ENCODE assay signal across 8 cellular contexts in the genomic region with DNA sequence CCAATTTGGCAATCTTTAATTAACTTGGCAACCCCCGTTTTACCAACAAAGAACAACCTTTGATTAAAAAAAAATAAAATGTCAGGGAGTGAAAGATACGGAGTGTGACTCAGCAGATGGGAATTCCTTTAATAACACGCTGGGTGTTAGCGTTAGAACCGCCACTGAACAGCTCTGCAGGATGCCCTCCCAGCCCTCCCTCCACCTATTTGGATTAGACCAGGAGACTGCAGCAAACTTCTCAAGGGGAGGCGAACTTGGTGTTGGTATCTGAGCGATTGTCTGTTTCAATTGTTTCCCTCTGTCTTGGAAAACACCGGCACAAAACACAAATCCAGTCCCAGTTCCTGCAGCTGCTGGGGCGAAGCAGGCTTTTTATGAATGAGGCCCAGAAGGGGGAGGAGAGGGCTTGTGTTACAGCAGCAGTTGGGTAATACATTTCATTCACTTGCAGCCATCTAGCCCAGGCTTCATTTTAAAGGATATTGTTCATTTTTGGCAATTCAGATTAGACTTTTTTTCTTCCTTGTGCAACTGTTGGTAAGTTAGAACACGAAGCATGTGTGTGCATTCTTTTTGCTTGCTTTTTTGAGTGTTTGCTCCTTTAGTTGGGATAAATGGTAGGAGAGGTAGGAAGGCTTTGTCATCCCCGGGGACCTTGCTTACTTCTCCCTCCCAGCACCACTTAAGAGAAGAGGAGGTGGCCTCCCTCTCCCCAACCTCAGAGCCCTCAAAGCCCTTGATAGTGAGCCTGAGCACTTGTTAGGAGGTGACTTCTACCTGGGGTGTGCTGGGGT.
DNase-seq lines count a peak whose midpoint lies in the region; ATAC-seq and TF ChIP-seq lines count a peak whose summit lies in the region.

No MANE protein-coding gene starts in this region.

- TF ChIP-seq RAD21 in Ishikawa (IDR thresholded peaks at IDR 0.05; ENCODE audit: low read depth) = no peak

- peak; percentile 45; the same call in 1 of the 2 replicates for TF ChIP-seq EP300 in Ishikawa (IDR thresholded peaks at IDR 0.05; ENCODE audit: borderline replicate concordance)

- peak overlapping the region; percentile 62 for H3K9ac ChIP-seq in BLaER1
- H3K9ac ChIP-seq in endodermal cell (ENCODE audit: extremely low read depth, low read length, poor library complexity, severe bottlenecking) = peak overlapping the region; percentile 71

- H3K9me3 Mint-ChIP-seq in endodermal cell = no peaks in the 10 kb centered on the region
- no peaks in the 10 kb centered on the region for H3K9me3 Mint-ChIP-seq in activated CD4-positive, alpha-beta memory T cell treated with anti-CD3 and anti-CD28 coated beads for 36 hours

- H3K4me3 Mint-ChIP-seq in endodermal cell = peak overlapping the region; percentile 44
- no peak overlapping the region for H3K4me3 Mint-ChIP-seq in activated CD4-positive, alpha-beta memory T cell treated with anti-CD3 and anti-CD28 coated beads for 36 hours

- peaks cover 4% of the 10 kb centered on the region for H3K36me3 Mint-ChIP-seq in endodermal cell (ENCODE audit: low read depth)
- H3K36me3 Mint-ChIP-seq in activated CD4-positive, alpha-beta memory T cell treated with anti-CD3 and anti-CD28 coated beads for 36 hours = no peaks in the 10 kb centered on the region

- H3K27ac Mint-ChIP-seq in endodermal cell = peak overlapping the region; percentile 98
- no peak overlapping the region for H3K27ac Mint-ChIP-seq in activated CD4-positive, alpha-beta memory T cell treated with anti-CD3 and anti-CD28 coated beads for 36 hours

- DNase-seq in SIG-M5 treated with dmso at 0.1 percent for 504 hours (lab: John Stamatoyannopoulos, UW; ENCODE audit: unreplicated experiment) (peak; percentile 81), endodermal cell (peak; percentile 93), medulla oblongata (ENCODE audit: extremely low spot score) (peak; percentile 91), ureter (ENCODE audit: low spot score) (peak; percentile 56)
- no peak for DNase-seq in activated CD4-positive, alpha-beta memory T cell treated with anti-CD3 and anti-CD28 coated beads for 36 hours

- H3K9me3 ChIP-seq in BLaER1 (no peaks in the 10 kb centered on the region), endodermal cell (ENCODE audit: control insufficient read depth, low read length) (no peaks in the 10 kb centered on the region)

- CTCF ChIA-PET in activated CD4-positive, alpha-beta memory T cell treated with anti-CD3 and anti-CD28 coated beads for 36 hours (lab: Charles Lee) = no interaction called here

- H3K4me3 ChIP-seq in BLaER1 (no peak overlapping the region), endodermal cell (ENCODE audit: low read length) (peak overlapping the region; percentile 72)

- no peak for ATAC-seq in GM19397 (IDR thresholded peaks at IDR 0.05; ENCODE audit: unreplicated experiment)

- H3K4me1 ChIP-seq in BLaER1 = peaks cover 56% of the 10 kb centered on the region
- H3K4me1 ChIP-seq in endodermal cell (ENCODE audit: control insufficient read depth, insufficient read depth, low read length) = peaks cover 38% of the 10 kb centered on the region

- H4K20me1 ChIP-seq in BLaER1 = peaks cover 100% of the 10 kb centered on the region

- H3K4me2 ChIP-seq in BLaER1 = peak overlapping the region; percentile 78

- peaks cover 81% of the 10 kb centered on the region for H3K4me1 Mint-ChIP-seq in endodermal cell
- H3K4me1 Mint-ChIP-seq in activated CD4-positive, alpha-beta memory T cell treated with anti-CD3 and anti-CD28 coated beads for 36 hours (ENCODE audit: low read depth) = peaks cover 21% of the 10 kb centered on the region

- intact Hi-C loops in activated CD4-positive, alpha-beta memory T cell treated with anti-CD3 and anti-CD28 coated beads for 36 hours (cut with micrococcal nuclease) = no loop called here

- H3K27ac ChIP-seq in BLaER1 (peak overlapping the region; percentile 79), endodermal cell (ENCODE audit: low read depth, low read length) (peak overlapping the region; percentile 99)

- POLR2A ChIA-PET in activated CD4-positive, alpha-beta memory T cell treated with anti-CD3 and anti-CD28 coated beads for 36 hours (lab: Charles Lee) = no interaction called here

- WGBS in endodermal cell (ENCODE audit: insufficient coverage in 1 of 2, insufficient read length in 1 of 2), 2 experiments = 0% methylated on average over 7 to 9 of the region's 11 CpGs

- no peak for TF ChIP-seq CTCF in endodermal cell (conservative IDR thresholded peaks at IDR 0.05)

- H3K36me3 ChIP-seq in BLaER1 (peaks cover 5% of the 10 kb centered on the region; the same call in 1 of the 2 replicates), endodermal cell (ENCODE audit: control insufficient read depth, insufficient read depth, low read length) (no peaks in the 10 kb centered on the region)

- no peaks in the 10 kb centered on the region for H3K27me3 Mint-ChIP-seq in endodermal cell (ENCODE audit: insufficient read depth)
- H3K27me3 Mint-ChIP-seq in activated CD4-positive, alpha-beta memory T cell treated with anti-CD3 and anti-CD28 coated beads for 36 hours = no peaks in the 10 kb centered on the region

- H3K27me3 ChIP-seq in BLaER1 (no peaks in the 10 kb centered on the region), endodermal cell (ENCODE audit: control insufficient read depth, insufficient read depth, low read length, poor library complexity, severe bottlenecking) (no peaks in the 10 kb centered on the region)

TF ChIP-seq in Ishikawa, 13 proteins besides CTCF, POLR2A, EP300 and RAD21:
- TF ChIP-seq, protein P1, sequence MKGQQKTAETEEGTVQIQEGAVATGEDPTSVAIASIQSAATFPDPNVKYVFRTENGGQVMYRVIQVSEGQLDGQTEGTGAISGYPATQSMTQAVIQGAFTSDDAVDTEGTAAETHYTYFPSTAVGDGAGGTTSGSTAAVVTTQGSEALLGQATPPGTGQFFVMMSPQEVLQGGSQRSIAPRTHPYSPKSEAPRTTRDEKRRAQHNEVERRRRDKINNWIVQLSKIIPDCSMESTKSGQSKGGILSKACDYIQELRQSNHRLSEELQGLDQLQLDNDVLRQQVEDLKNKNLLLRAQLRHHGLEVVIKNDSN (IDR thresholded peaks at IDR 0.05) = no peak
- TF ChIP-seq CEBPB (IDR thresholded peaks at IDR 0.05) (peak; percentile 86), ZBTB7A (IDR thresholded peaks at IDR 0.05; ENCODE audit: low read depth) (no peak), CREB1 (IDR thresholded peaks at IDR 0.05; ENCODE audit: low read depth) (no peak), FOXM1 (IDR thresholded peaks at IDR 0.05; ENCODE audit: borderline replicate concordance, low read depth) (no peak), YY1 (IDR thresholded peaks at IDR 0.05; ENCODE audit: low read depth) (no peak), EGR1 (IDR thresholded peaks at IDR 0.05) (no peak), TEAD4 (IDR thresholded peaks at IDR 0.05) (peak; percentile 72), NFIC (IDR thresholded peaks at IDR 0.05) (peak; percentile 32; the same call in 1 of the 2 replicates)
- TF ChIP-seq, protein P2, sequence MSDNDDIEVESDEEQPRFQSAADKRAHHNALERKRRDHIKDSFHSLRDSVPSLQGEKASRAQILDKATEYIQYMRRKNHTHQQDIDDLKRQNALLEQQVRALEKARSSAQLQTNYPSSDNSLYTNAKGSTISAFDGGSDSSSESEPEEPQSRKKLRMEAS (IDR thresholded peaks at IDR 0.05) = peak; percentile 12; the same call in 1 of the 2 replicates
- TF ChIP-seq, protein P3, sequence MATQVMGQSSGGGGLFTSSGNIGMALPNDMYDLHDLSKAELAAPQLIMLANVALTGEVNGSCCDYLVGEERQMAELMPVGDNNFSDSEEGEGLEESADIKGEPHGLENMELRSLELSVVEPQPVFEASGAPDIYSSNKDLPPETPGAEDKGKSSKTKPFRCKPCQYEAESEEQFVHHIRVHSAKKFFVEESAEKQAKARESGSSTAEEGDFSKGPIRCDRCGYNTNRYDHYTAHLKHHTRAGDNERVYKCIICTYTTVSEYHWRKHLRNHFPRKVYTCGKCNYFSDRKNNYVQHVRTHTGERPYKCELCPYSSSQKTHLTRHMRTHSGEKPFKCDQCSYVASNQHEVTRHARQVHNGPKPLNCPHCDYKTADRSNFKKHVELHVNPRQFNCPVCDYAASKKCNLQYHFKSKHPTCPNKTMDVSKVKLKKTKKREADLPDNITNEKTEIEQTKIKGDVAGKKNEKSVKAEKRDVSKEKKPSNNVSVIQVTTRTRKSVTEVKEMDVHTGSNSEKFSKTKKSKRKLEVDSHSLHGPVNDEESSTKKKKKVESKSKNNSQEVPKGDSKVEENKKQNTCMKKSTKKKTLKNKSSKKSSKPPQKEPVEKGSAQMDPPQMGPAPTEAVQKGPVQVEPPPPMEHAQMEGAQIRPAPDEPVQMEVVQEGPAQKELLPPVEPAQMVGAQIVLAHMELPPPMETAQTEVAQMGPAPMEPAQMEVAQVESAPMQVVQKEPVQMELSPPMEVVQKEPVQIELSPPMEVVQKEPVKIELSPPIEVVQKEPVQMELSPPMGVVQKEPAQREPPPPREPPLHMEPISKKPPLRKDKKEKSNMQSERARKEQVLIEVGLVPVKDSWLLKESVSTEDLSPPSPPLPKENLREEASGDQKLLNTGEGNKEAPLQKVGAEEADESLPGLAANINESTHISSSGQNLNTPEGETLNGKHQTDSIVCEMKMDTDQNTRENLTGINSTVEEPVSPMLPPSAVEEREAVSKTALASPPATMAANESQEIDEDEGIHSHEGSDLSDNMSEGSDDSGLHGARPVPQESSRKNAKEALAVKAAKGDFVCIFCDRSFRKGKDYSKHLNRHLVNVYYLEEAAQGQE (IDR thresholded peaks at IDR 0.05; ENCODE audit: low read depth) = no peak
